ENCODE assay signal across 2 cellular contexts in genomic region chr14:52325126-52325525, GRCh38.
TF ChIP-seq lines count a peak whose summit lies in the region.

No MANE protein-coding gene starts in this region.

TF ChIP-seq in IMR-90, 13 proteins besides CTCF, POLR2A, EP300 and RAD21:
- TF ChIP-seq RFX5 (IDR thresholded peaks at IDR 0.05; ENCODE audit: low read depth, low read length) (no peak), FOS (IDR thresholded peaks at IDR 0.05; ENCODE audit: low read depth, low read length) (no peak), BHLHE40 (IDR thresholded peaks at IDR 0.05; ENCODE audit: low read depth, low read length) (no peak), MXI1 (IDR thresholded peaks at IDR 0.05; ENCODE audit: borderline replicate concordance, low read depth, low read length) (no peak), MAFK (IDR thresholded peaks at IDR 0.05; ENCODE audit: low read depth, low read length) (no peak), USF2 (IDR thresholded peaks at IDR 0.05; ENCODE audit: low read depth, low read length) (no peak), SMC3 (IDR thresholded peaks at IDR 0.05; ENCODE audit: low read depth, low read length) (no peak)
- TF ChIP-seq, protein P1, sequence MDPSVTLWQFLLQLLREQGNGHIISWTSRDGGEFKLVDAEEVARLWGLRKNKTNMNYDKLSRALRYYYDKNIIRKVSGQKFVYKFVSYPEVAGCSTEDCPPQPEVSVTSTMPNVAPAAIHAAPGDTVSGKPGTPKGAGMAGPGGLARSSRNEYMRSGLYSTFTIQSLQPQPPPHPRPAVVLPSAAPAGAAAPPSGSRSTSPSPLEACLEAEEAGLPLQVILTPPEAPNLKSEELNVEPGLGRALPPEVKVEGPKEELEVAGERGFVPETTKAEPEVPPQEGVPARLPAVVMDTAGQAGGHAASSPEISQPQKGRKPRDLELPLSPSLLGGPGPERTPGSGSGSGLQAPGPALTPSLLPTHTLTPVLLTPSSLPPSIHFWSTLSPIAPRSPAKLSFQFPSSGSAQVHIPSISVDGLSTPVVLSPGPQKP (IDR thresholded peaks at IDR 0.05; ENCODE audit: borderline replicate concordance, low read depth, low read length): no peak
TF ChIP-seq in IMR-90: peak in this region for 0.

TF ChIP-seq in GM12878, 131 proteins besides CTCF, POLR2A, EP300 and RAD21 (continues in another document):
- peak; percentile 95; the same call in 1 of the 2 replicates for TF ChIP-seq MTA2 (IDR thresholded peaks at IDR 0.05; ENCODE audit: low read depth)
- TF ChIP-seq BACH1 (IDR thresholded peaks at IDR 0.05; ENCODE audit: borderline replicate concordance): peak; percentile 96
- TF ChIP-seq FOXM1 (IDR thresholded peaks at IDR 0.05; ENCODE audit: low read depth, low read length): peak; percentile 82; the same call in 1 of the 2 replicates
- peak; percentile 90 to 92 for TF ChIP-seq IKZF2 (IDR thresholded peaks at IDR 0.05)
- TF ChIP-seq CREB1 (IDR thresholded peaks at IDR 0.05; ENCODE audit: low read depth): peak; percentile 49; the same call in 1 of the 2 replicates
- TF ChIP-seq MEF2B (IDR thresholded peaks at IDR 0.05; ENCODE audit: partially characterized antibody, poor library complexity, severe bottlenecking): peak; percentile 50
- peak; percentile 92 for TF ChIP-seq PAX5 (IDR thresholded peaks at IDR 0.05; ENCODE audit: borderline replicate concordance, low read depth, low read length)
- TF ChIP-seq SKIL (IDR thresholded peaks at IDR 0.05; ENCODE audit: low read depth, poor library complexity, severe bottlenecking): peak; percentile 75
- 0 out of 2 replicates have a peak, but pooled peaks have one; percentile 42 for TF ChIP-seq BMI1 (IDR thresholded peaks at IDR 0.05; ENCODE audit: borderline replicate concordance)
- TF ChIP-seq CEBPB (IDR thresholded peaks at IDR 0.05; ENCODE audit: borderline replicate concordance in 1 of 2, low read depth in 2 of 2, low read length in 2 of 2): peak; percentile 65 to 78; a peak in 2 of 4 replicates
- peak; percentile 82 for TF ChIP-seq EED (IDR thresholded peaks at IDR 0.05; ENCODE audit: low read depth)
- TF ChIP-seq POU2F2 (IDR thresholded peaks at IDR 0.05; ENCODE audit: borderline replicate concordance, low read depth, low read length): peak; percentile 56; the same call in 1 of the 3 replicates
- TF ChIP-seq USF1 (IDR thresholded peaks at IDR 0.05; ENCODE audit: borderline replicate concordance, extremely low read length, insufficient read depth, low read depth, low read length): no peak
- TF ChIP-seq, protein P2, sequence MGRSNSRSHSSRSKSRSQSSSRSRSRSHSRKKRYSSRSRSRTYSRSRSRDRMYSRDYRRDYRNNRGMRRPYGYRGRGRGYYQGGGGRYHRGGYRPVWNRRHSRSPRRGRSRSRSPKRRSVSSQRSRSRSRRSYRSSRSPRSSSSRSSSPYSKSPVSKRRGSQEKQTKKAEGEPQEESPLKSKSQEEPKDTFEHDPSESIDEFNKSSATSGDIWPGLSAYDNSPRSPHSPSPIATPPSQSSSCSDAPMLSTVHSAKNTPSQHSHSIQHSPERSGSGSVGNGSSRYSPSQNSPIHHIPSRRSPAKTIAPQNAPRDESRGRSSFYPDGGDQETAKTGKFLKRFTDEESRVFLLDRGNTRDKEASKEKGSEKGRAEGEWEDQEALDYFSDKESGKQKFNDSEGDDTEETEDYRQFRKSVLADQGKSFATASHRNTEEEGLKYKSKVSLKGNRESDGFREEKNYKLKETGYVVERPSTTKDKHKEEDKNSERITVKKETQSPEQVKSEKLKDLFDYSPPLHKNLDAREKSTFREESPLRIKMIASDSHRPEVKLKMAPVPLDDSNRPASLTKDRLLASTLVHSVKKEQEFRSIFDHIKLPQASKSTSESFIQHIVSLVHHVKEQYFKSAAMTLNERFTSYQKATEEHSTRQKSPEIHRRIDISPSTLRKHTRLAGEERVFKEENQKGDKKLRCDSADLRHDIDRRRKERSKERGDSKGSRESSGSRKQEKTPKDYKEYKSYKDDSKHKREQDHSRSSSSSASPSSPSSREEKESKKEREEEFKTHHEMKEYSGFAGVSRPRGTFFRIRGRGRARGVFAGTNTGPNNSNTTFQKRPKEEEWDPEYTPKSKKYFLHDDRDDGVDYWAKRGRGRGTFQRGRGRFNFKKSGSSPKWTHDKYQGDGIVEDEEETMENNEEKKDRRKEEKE (IDR thresholded peaks at IDR 0.05): no peak
- peak in 1 of 2 experiments; percentile 69; a peak in 1 of 4 replicates for TF ChIP-seq ETV6 (conservative IDR thresholded peaks at IDR 0.05 in 1 of 2, IDR thresholded peaks at IDR 0.05 in 1 of 2; ENCODE audit: borderline replicate concordance in 1 of 2, low read depth in 1 of 2)
- 0 out of 2 replicates have a peak, but pooled peaks have one; percentile 48 for TF ChIP-seq PML (IDR thresholded peaks at IDR 0.05; ENCODE audit: low read length)
- TF ChIP-seq, protein P3, sequence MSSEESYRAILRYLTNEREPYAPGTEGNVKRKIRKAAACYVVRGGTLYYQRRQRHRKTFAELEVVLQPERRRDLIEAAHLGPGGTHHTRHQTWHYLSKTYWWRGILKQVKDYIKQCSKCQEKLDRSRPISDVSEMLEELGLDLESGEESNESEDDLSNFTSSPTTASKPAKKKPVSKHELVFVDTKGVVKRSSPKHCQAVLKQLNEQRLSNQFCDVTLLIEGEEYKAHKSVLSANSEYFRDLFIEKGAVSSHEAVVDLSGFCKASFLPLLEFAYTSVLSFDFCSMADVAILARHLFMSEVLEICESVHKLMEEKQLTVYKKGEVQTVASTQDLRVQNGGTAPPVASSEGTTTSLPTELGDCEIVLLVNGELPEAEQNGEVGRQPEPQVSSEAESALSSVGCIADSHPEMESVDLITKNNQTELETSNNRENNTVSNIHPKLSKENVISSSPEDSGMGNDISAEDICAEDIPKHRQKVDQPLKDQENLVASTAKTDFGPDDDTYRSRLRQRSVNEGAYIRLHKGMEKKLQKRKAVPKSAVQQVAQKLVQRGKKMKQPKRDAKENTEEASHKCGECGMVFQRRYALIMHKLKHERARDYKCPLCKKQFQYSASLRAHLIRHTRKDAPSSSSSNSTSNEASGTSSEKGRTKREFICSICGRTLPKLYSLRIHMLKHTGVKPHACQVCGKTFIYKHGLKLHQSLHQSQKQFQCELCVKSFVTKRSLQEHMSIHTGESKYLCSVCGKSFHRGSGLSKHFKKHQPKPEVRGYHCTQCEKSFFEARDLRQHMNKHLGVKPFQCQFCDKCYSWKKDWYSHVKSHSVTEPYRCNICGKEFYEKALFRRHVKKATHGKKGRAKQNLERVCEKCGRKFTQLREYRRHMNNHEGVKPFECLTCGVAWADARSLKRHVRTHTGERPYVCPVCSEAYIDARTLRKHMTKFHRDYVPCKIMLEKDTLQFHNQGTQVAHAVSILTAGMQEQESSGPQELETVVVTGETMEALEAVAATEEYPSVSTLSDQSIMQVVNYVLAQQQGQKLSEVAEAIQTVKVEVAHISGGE (CRISPR knock-in tag; IDR thresholded peaks at IDR 0.05): no peak
- TF ChIP-seq REST (IDR thresholded peaks at IDR 0.05; ENCODE audit: low read depth, low read length): no peak
- TF ChIP-seq PBX3 (IDR thresholded peaks at IDR 0.05; ENCODE audit: insufficient replicate concordance, low read depth, low read length): no peak
- 0 out of 2 replicates have a peak, but pooled peaks have one; percentile 27 for TF ChIP-seq RAD51 (IDR thresholded peaks at IDR 0.05)
- TF ChIP-seq SP1 (IDR thresholded peaks at IDR 0.05; ENCODE audit: low read depth, low read length): no peak
- TF ChIP-seq MYC (IDR thresholded peaks at IDR 0.05; ENCODE audit: insufficient read depth, insufficient read length, insufficient replicate concordance, low read length, severe bottlenecking): no peak
- no peak for TF ChIP-seq ZBED1 (IDR thresholded peaks at IDR 0.05; ENCODE audit: borderline replicate concordance)
- no peak for TF ChIP-seq ZNF622 (IDR thresholded peaks at IDR 0.05)
- no peak for TF ChIP-seq SMC3 (IDR thresholded peaks at IDR 0.05; ENCODE audit: borderline replicate concordance, low read length)
- TF ChIP-seq SPI1 (IDR thresholded peaks at IDR 0.05; ENCODE audit: borderline replicate concordance, insufficient read depth, low read depth, low read length): peak; percentile 90
- TF ChIP-seq ATF2 (IDR thresholded peaks at IDR 0.05; ENCODE audit: low read length): peak; percentile 79
- TF ChIP-seq TARDBP (IDR thresholded peaks at IDR 0.05; ENCODE audit: borderline replicate concordance): no peak
- peak; percentile 89 for TF ChIP-seq RUNX3 (IDR thresholded peaks at IDR 0.05; ENCODE audit: low read length)
- peak; percentile 91 for TF ChIP-seq NFIC (IDR thresholded peaks at IDR 0.05; ENCODE audit: low read depth, low read length)
- peak; percentile 84 for TF ChIP-seq JUNB (IDR thresholded peaks at IDR 0.05)
- TF ChIP-seq IKZF1 (conservative IDR thresholded peaks at IDR 0.05): peak; percentile 79
- TF ChIP-seq, protein P4, sequence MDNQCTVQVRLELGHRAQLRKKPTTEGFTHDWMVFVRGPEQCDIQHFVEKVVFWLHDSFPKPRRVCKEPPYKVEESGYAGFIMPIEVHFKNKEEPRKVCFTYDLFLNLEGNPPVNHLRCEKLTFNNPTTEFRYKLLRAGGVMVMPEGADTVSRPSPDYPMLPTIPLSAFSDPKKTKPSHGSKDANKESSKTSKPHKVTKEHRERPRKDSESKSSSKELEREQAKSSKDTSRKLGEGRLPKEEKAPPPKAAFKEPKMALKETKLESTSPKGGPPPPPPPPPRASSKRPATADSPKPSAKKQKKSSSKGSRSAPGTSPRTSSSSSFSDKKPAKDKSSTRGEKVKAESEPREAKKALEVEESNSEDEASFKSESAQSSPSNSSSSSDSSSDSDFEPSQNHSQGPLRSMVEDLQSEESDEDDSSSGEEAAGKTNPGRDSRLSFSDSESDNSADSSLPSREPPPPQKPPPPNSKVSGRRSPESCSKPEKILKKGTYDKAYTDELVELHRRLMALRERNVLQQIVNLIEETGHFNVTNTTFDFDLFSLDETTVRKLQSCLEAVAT (IDR thresholded peaks at IDR 0.05): no peak
- TF ChIP-seq BHLHE40 (IDR thresholded peaks at IDR 0.05; ENCODE audit: borderline replicate concordance in 1 of 2, low read depth in 2 of 2, low read length in 1 of 2): peak; percentile 75; a peak in 3 of 4 replicates
- no peak for TF ChIP-seq SIX5 (IDR thresholded peaks at IDR 0.05; ENCODE audit: low read depth, low read length, severe bottlenecking)
- TF ChIP-seq KAT2A (conservative IDR thresholded peaks at IDR 0.05; ENCODE audit: control insufficient read depth, low read depth, low read length): no peak
- TF ChIP-seq SIN3A (IDR thresholded peaks at IDR 0.05; ENCODE audit: low read depth, low read length): no peak
- TF ChIP-seq BCL11A (IDR thresholded peaks at IDR 0.05; ENCODE audit: low read depth, low read length): peak; percentile 82
- TF ChIP-seq CHD1 (IDR thresholded peaks at IDR 0.05; ENCODE audit: low read depth, low read length): no peak
